Comparison of ENCODE assay signal across 28 cellular contexts in the genomic region with DNA sequence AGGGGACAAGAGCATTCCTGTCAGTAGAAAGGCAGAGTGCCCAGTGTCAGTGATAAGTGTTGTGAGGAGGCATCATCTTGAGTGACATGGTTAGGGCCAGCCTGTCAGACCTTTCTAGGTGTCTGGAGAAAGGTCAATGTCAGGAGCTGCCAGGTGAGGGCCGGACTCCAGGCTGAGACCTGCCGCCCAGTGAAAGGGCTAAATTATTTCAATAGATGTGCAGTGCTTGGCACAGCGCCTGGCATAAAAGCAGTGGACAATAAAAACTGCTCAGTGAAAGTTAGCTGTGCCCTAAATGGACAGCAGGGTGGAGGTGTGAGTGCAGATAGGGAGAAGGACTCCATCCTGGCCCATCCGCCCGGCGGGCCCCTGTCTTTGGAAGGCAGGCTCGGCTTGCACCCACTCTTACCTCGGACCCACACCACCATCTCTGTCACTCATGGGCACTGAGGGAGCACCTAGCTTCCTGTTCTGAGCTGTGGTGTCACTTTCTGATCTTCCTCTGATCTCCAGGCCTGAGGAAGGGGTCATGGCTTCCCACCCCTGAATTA. TPM values are rescaled to one million over a fixed set of nuclear protein-coding genes. Genes with fewer than 3 reads are reported as not detected.
"Had no signal": no experiment of that assay in that cellular context is flagged by ENCODE, and none has a peak within 500 bp of the region (broad histone marks: within the 10 kb centered on the region; RNA-seq: fewer than 3 reads in every experiment).

No MANE protein-coding gene starts in this region.

- H3K36me3 Mint-ChIP-seq: activated naive CD8-positive, alpha-beta T cell treated with anti-CD3 and anti-CD28 coated beads, Interleukin-2, amount 10 ng/mL, durations not matched to agents 7 days and 5 days; WTC11 had no signal

- H3K27me3 Mint-ChIP-seq: activated naive CD8-positive, alpha-beta T cell treated with anti-CD3 and anti-CD28 coated beads, Interleukin-2, amount 10 ng/mL, durations not matched to agents 7 days and 5 days had no signal

- H3K36me3 ChIP-seq: breast epithelium, SJSA1 had no signal

- H3K4me3 Mint-ChIP-seq: activated CD8-positive, alpha-beta T cell treated with anti-CD3 and anti-CD28 coated beads, Interleukin-2, amount 10 ng/mL, durations not matched to agents 7 days and 5 days; activated naive CD8-positive, alpha-beta T cell treated with anti-CD3 and anti-CD28 coated beads, Interleukin-2, amount 10 ng/mL, durations not matched to agents 7 days and 5 days; central memory CD8-positive, alpha-beta T cell; WTC11 had no signal

- ATAC-seq: activated CD8-positive, alpha-beta T cell treated with anti-CD3 and anti-CD28 coated beads, Interleukin-2, amount 10 ng/mL, durations not matched to agents 7 days and 5 days; Panc1; SK-N-SH treated with all-trans-retinoic acid at 6 μM for 48 hours; WTC11 had no signal

- H3K4me1 ChIP-seq: breast epithelium had no signal

- H3K9me3 Mint-ChIP-seq: activated naive CD8-positive, alpha-beta T cell treated with anti-CD3 and anti-CD28 coated beads, Interleukin-2, amount 10 ng/mL, durations not matched to agents 7 days and 5 days; central memory CD8-positive, alpha-beta T cell; WTC11 had no signal

- H3K27ac Mint-ChIP-seq: activated CD8-positive, alpha-beta T cell treated with anti-CD3 and anti-CD28 coated beads, Interleukin-2, amount 10 ng/mL, durations not matched to agents 7 days and 5 days; WTC11 had no signal

- DNase-seq: activated CD4-positive, alpha-beta T cell treated with anti-CD3 and anti-CD28 coated beads for 48 hours; activated CD4-positive, alpha-beta T cell treated with anti-CD3 and anti-CD28 coated beads, Interleukin-2, amount 50 U/mL, for 4 hours; activated CD4-positive, CD25-positive, alpha-beta regulatory T cell treated with anti-CD3 and anti-CD28 coated beads, Interleukin-2, amount 50 U/mL, for 72 hours; activated CD8-positive, alpha-beta memory T cell treated with anti-CD3 and anti-CD28 coated beads, Interleukin-2, amount 50 U/mL, for 48 hours; activated CD8-positive, alpha-beta T cell treated with anti-CD3 and anti-CD28 coated beads, Interleukin-2, amount 10 ng/mL, durations not matched to agents 7 days and 5 days; activated naive CD4-positive, alpha-beta T cell treated with anti-CD3 and anti-CD28 coated beads, Interleukin-2, amount 50 U/mL, for 16 hours; activated naive CD8-positive, alpha-beta T cell treated with anti-CD3 and anti-CD28 coated beads, Interleukin-2, amount 10 ng/mL, durations not matched to agents 7 days and 5 days; activated T-cell treated with anti-CD3 and anti-CD28 coated beads, Interleukin-2, amount 50 U/mL, for 1 hour; Kasumi-1; NCI-H1092; NCI-H1930; NCI-H2171; NCI-H2227 treated with DMSO at 0.1 percent for 48 hours; NCI-H446 treated with DMSO at 0.1 percent for 48 hours; NCI-H524 treated with DMSO at 0.1 percent for 48 hours; NCI-H774; NK-92 treated with Interleukin-12 subunit alpha and Interleukin-12 subunit beta, amount 100 ng/mL, for 24 hours; OCI-M1; RPMI8226; SHP77; SW 1271 had no signal

- H3K4me3 ChIP-seq: breast epithelium, SJSA1 had no signal

- H3K27me3 ChIP-seq: breast epithelium, SJSA1 had no signal

- H3K9me3 ChIP-seq: breast epithelium, SJSA1 had no signal

- H3K27ac ChIP-seq: breast epithelium, SJSA1 had no signal

RNA-seq across cellular contexts. Expression of gene WNT11, which starts 23.5 kb away (rescaled TPM):
- total RNA-seq: MCF 10A, SJSA1 had no signal
